Comparison of ENCODE assay signal across 29 cellular contexts in the genomic region with DNA sequence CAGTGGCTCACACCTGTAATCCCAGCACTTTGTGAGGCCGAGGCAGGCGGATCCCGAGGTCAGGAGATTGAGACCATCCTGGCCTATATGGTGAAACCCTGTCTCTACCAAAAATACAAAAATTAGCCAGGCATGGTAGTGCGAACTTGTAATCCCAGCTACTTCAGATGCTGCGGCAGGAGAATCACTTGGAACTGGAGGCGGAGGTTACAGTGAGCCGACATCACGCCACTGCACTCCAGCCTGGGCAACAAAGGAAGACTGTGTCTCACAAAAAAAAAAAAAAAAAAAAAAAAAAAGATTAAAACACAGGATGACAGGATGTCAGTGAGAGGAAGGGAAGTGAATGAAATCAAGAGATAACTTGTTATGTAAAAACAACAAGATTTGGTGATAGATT.
"Had no signal": no experiment of that assay in that cellular context is flagged by ENCODE, and none has a peak within 500 bp of the region (broad histone marks: within the 10 kb centered on the region; RNA-seq: fewer than 3 reads in every experiment).

No MANE protein-coding gene starts in this region.

- H3K9me3 Mint-ChIP-seq: activated CD4-positive, alpha-beta T cell treated with anti-CD3 and anti-CD28 coated beads, Interleukin-2, amount 10 ng/mL, durations not matched to agents 24 days and 14 days; WTC11 had no signal

- ATAC-seq: activated naive CD4-positive, alpha-beta T cell treated with anti-CD3 and anti-CD28 coated beads, Interleukin-2, amount 50 U/mL, for 72 hours; activated naive CD8-positive, alpha-beta T cell treated with anti-CD3 and anti-CD28 coated beads, Interleukin-2, amount 50 U/mL, for 24 hours; activated T-cell treated with anti-CD3 and anti-CD28 coated beads, Interleukin-2, amount 50 U/mL, for 4 hours; body of pancreas; PC-3; T-cell; WTC11 had no signal

- FAIRE-seq: bronchial epithelial cell, RCC 7860 had no signal

- H3K4me3 Mint-ChIP-seq: activated CD4-positive, alpha-beta T cell treated with anti-CD3 and anti-CD28 coated beads, Interleukin-2, amount 10 ng/mL, durations not matched to agents 24 days and 14 days; activated naive CD8-positive, alpha-beta T cell treated with anti-CD3 and anti-CD28 coated beads, Interleukin-2, amount 50 U/mL, for 24 hours; activated T-cell treated with anti-CD3 and anti-CD28 coated beads, Interleukin-2, amount 50 U/mL, for 4 hours; T-cell; WTC11 had no signal

- H3K27me3 Mint-ChIP-seq: activated CD4-positive, alpha-beta T cell treated with anti-CD3 and anti-CD28 coated beads, Interleukin-2, amount 10 ng/mL, durations not matched to agents 24 days and 14 days; activated naive CD8-positive, alpha-beta T cell treated with anti-CD3 and anti-CD28 coated beads, Interleukin-2, amount 50 U/mL, for 24 hours; T-cell had no signal

- DNase-seq: activated CD4-positive, alpha-beta T cell treated with anti-CD3 and anti-CD28 coated beads for 1 hour; activated CD4-positive, alpha-beta T cell treated with anti-CD3 and anti-CD28 coated beads, Interleukin-2, amount 10 ng/mL, durations not matched to agents 24 days and 14 days; activated CD4-positive, alpha-beta T cell treated with anti-CD3 and anti-CD28 coated beads, Interleukin-2, amount 50 U/mL, for 48 hours; activated CD8-positive, alpha-beta memory T cell treated with anti-CD3 and anti-CD28 coated beads for 24 hours; activated effector memory CD4-positive, alpha-beta T cell treated with anti-CD3 and anti-CD28 coated beads, Interleukin-2, amount 50 U/mL, for 16 hours; activated naive CD4-positive, alpha-beta T cell treated with Interleukin-2 at 50 U/mL for 16 hours; activated naive CD8-positive, alpha-beta T cell treated with anti-CD3 and anti-CD28 coated beads, Interleukin-2, amount 50 U/mL, for 24 hours; activated T-cell treated with anti-CD3 and anti-CD28 coated beads, Interleukin-2, amount 50 U/mL, for 4 hours; amniotic stem cell; body of pancreas; central memory CD4-positive, alpha-beta T cell; MG63; MV-4-11; NCI-H1092 treated with DMSO at 0.1 percent for 48 hours; NCI-H1417 treated with DMSO at 0.1 percent for 48 hours; NCI-H1694; NCI-H2081; NCI-H510A treated with DMSO at 0.1 percent for 48 hours; NCI-H69; NK-92 treated with Interleukin-12 subunit alpha and Interleukin-12 subunit beta, amount 100 ng/mL, for 24 hours; PC-3; SHP77; T-cell; T-helper 2 cell; T1000 had no signal

- H3K27ac Mint-ChIP-seq: activated CD4-positive, alpha-beta T cell treated with anti-CD3 and anti-CD28 coated beads, Interleukin-2, amount 10 ng/mL, durations not matched to agents 24 days and 14 days; activated naive CD4-positive, alpha-beta T cell treated with anti-CD3 and anti-CD28 coated beads, Interleukin-2, amount 50 U/mL, for 72 hours; activated naive CD8-positive, alpha-beta T cell treated with anti-CD3 and anti-CD28 coated beads, Interleukin-2, amount 50 U/mL, for 24 hours; T-cell; WTC11 had no signal

- H3K36me3 Mint-ChIP-seq: activated naive CD4-positive, alpha-beta T cell treated with anti-CD3 and anti-CD28 coated beads, Interleukin-2, amount 50 U/mL, for 72 hours; T-cell; WTC11 had no signal

- H3K4me1 Mint-ChIP-seq: activated CD4-positive, alpha-beta T cell treated with anti-CD3 and anti-CD28 coated beads, Interleukin-2, amount 10 ng/mL, durations not matched to agents 24 days and 14 days; activated naive CD8-positive, alpha-beta T cell treated with anti-CD3 and anti-CD28 coated beads, Interleukin-2, amount 50 U/mL, for 24 hours; T-cell had no signal
